In the genomic region with DNA sequence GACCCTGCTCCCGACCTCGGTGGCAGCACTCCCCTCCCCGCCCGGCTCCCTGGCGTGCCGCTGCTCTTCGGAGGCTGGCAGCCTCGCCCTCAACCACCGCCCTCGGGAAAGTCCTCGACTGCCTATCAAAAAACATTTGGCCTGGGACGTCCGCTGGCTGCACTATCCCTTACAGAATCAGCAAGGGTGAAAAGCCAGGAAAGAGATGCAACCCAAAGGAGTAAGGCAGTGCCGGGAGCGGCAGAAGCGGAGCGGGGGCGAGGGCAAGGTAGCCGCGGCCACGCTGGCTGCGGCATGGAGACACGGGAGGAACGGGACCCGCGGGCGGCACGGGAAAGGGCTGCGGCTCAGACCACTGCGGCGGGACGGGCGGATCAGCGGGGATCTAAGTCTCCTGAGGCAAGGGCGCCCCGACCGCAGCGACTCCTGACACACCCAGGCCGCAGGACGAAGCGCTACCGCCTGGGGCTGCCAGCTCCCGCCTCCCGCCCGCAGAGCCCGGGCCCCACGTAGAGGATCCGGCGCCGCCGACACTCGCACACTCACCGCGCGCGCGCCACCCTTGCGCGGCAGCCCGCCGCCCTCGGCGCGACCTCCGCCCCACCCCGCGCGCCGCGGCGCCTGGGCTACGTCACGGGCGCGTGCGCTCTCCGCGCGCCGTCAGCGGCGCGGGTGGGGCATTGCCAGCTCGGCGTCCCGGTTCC, we compare ENCODE assay signal across 1 cellular context.
TF ChIP-seq lines count a peak whose summit lies in the region.

A gene with protein sequence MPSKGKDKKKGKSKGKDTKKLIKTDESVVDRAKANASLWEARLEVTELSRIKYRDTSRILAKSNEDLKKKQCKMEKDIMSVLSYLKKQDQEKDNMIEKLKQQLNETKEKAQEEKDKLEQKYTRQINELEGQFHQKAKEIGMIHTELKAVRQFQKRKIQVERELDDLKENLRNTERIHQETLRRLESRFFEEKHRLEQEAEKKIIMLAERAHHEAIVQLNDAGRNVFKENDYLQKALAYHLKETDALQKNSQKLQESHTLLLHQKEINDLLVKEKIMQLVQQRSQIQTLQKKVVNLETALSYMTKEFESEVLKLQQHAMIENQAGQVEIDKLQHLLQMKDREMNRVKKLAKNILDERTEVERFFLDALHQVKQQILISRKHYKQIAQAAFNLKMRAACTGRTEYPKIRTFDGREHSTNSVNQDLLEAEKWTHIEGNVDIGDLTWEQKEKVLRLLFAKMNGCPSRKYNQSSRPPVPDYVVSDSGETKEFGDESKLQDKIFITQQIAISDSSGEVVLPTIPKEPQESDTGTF (plus strand): TSS at position 646 of the 704 bp plus-strand sequence. CDS start 130 bp downstream, outside the sequence.
A gene with protein sequence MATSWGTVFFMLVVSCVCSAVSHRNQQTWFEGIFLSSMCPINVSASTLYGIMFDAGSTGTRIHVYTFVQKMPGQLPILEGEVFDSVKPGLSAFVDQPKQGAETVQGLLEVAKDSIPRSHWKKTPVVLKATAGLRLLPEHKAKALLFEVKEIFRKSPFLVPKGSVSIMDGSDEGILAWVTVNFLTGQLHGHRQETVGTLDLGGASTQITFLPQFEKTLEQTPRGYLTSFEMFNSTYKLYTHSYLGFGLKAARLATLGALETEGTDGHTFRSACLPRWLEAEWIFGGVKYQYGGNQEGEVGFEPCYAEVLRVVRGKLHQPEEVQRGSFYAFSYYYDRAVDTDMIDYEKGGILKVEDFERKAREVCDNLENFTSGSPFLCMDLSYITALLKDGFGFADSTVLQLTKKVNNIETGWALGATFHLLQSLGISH (minus strand): TSS at position 585 of the 704 bp plus-strand sequence. CDS start 31,186 bp downstream, outside the sequence.

TF ChIP-seq in HEK293, 187 proteins besides CTCF, POLR2A, EP300 and RAD21 (continued from another document and continues in another):
- TF ChIP-seq, protein P1, sequence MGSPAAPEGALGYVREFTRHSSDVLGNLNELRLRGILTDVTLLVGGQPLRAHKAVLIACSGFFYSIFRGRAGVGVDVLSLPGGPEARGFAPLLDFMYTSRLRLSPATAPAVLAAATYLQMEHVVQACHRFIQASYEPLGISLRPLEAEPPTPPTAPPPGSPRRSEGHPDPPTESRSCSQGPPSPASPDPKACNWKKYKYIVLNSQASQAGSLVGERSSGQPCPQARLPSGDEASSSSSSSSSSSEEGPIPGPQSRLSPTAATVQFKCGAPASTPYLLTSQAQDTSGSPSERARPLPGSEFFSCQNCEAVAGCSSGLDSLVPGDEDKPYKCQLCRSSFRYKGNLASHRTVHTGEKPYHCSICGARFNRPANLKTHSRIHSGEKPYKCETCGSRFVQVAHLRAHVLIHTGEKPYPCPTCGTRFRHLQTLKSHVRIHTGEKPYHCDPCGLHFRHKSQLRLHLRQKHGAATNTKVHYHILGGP (tag by site-specific recombination; IDR thresholded peaks at IDR 0.05) = no peak
- TF ChIP-seq ZNF658 (tag by site-specific recombination; IDR thresholded peaks at IDR 0.05) (no peak), ZNF211 (tag by site-specific recombination; IDR thresholded peaks at IDR 0.05; ENCODE audit: low read depth) (no peak), ZBTB7A (tag by site-specific recombination; IDR thresholded peaks at IDR 0.05; ENCODE audit: low read depth) (peak; percentile 41; the same call in 1 of the 2 replicates), ZSCAN16 (tag by site-specific recombination; IDR thresholded peaks at IDR 0.05) (no peak), ZNF843 (tag by site-specific recombination; IDR thresholded peaks at IDR 0.05) (0 out of 2 replicates have a peak, but pooled peaks have one; percentile 19), ZNF266 (tag by site-specific recombination; IDR thresholded peaks at IDR 0.05; ENCODE audit: low read depth) (no peak), ZNF138 (tag by site-specific recombination; IDR thresholded peaks at IDR 0.05; ENCODE audit: borderline replicate concordance) (no peak), ZNF239 (tag by site-specific recombination; IDR thresholded peaks at IDR 0.05) (no peak), ZNF311 (tag by site-specific recombination; IDR thresholded peaks at IDR 0.05; ENCODE audit: borderline replicate concordance) (no peak), EGR2 (tag by site-specific recombination; IDR thresholded peaks at IDR 0.05; ENCODE audit: low read depth) (peak; percentile 51), ZNF677 (tag by site-specific recombination; IDR thresholded peaks at IDR 0.05) (no peak), ZNF433 (tag by site-specific recombination; IDR thresholded peaks at IDR 0.05; ENCODE audit: low read depth) (no peak), ZNF184 (tag by site-specific recombination; IDR thresholded peaks at IDR 0.05) (no peak), ZNF48 (tag by site-specific recombination; IDR thresholded peaks at IDR 0.05) (no peak), ZNF174 (tag by site-specific recombination; IDR thresholded peaks at IDR 0.05) (no peak), ZNF560 (tag by site-specific recombination; IDR thresholded peaks at IDR 0.05; ENCODE audit: borderline replicate concordance) (no peak), MZF1 (tag by site-specific recombination; IDR thresholded peaks at IDR 0.05; ENCODE audit: borderline replicate concordance) (no peak), ZNF624 (tag by site-specific recombination; IDR thresholded peaks at IDR 0.05) (no peak), HOXD13 (CRISPR knock-in tag; IDR thresholded peaks at IDR 0.05; ENCODE audit: borderline replicate concordance) (no peak), ZNF548 (tag by site-specific recombination; IDR thresholded peaks at IDR 0.05) (no peak), ZNF792 (tag by site-specific recombination; IDR thresholded peaks at IDR 0.05) (no peak), SETDB1 (IDR thresholded peaks at IDR 0.05; ENCODE audit: insufficient read length, low read length) (no peak), ZNF549 (tag by site-specific recombination; IDR thresholded peaks at IDR 0.05) (no peak), ZNF521 (tag by site-specific recombination; IDR thresholded peaks at IDR 0.05) (no peak)
- TF ChIP-seq, protein P2, sequence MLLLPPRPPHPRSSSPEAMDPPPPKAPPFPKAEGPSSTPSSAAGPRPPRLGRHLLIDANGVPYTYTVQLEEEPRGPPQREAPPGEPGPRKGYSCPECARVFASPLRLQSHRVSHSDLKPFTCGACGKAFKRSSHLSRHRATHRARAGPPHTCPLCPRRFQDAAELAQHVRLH (tag by site-specific recombination; IDR thresholded peaks at IDR 0.05) = no peak
- TF ChIP-seq, protein P3, sequence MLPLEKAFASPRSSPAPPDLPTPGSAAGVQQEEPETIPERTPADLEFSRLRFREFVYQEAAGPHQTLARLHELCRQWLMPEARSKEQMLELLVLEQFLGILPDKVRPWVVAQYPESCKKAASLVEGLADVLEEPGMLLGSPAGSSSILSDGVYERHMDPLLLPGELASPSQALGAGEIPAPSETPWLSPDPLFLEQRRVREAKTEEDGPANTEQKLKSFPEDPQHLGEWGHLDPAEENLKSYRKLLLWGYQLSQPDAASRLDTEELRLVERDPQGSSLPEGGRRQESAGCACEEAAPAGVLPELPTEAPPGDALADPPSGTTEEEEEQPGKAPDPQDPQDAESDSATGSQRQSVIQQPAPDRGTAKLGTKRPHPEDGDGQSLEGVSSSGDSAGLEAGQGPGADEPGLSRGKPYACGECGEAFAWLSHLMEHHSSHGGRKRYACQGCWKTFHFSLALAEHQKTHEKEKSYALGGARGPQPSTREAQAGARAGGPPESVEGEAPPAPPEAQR (tag by site-specific recombination; IDR thresholded peaks at IDR 0.05) = no peak
- TF ChIP-seq, protein P4, sequence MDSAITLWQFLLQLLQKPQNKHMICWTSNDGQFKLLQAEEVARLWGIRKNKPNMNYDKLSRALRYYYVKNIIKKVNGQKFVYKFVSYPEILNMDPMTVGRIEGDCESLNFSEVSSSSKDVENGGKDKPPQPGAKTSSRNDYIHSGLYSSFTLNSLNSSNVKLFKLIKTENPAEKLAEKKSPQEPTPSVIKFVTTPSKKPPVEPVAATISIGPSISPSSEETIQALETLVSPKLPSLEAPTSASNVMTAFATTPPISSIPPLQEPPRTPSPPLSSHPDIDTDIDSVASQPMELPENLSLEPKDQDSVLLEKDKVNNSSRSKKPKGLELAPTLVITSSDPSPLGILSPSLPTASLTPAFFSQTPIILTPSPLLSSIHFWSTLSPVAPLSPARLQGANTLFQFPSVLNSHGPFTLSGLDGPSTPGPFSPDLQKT (IDR thresholded peaks at IDR 0.05; ENCODE audit: borderline replicate concordance, low read depth, low read length) = no peak
- TF ChIP-seq, protein P5, sequence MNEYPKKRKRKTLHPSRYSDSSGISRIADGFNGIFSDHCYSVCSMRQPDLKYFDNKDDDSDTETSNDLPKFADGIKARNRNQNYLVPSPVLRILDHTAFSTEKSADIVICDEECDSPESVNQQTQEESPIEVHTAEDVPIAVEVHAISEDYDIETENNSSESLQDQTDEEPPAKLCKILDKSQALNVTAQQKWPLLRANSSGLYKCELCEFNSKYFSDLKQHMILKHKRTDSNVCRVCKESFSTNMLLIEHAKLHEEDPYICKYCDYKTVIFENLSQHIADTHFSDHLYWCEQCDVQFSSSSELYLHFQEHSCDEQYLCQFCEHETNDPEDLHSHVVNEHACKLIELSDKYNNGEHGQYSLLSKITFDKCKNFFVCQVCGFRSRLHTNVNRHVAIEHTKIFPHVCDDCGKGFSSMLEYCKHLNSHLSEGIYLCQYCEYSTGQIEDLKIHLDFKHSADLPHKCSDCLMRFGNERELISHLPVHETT (tag by site-specific recombination; IDR thresholded peaks at IDR 0.05) = no peak; the same call in 1 of the 2 replicates
- TF ChIP-seq, protein P6, sequence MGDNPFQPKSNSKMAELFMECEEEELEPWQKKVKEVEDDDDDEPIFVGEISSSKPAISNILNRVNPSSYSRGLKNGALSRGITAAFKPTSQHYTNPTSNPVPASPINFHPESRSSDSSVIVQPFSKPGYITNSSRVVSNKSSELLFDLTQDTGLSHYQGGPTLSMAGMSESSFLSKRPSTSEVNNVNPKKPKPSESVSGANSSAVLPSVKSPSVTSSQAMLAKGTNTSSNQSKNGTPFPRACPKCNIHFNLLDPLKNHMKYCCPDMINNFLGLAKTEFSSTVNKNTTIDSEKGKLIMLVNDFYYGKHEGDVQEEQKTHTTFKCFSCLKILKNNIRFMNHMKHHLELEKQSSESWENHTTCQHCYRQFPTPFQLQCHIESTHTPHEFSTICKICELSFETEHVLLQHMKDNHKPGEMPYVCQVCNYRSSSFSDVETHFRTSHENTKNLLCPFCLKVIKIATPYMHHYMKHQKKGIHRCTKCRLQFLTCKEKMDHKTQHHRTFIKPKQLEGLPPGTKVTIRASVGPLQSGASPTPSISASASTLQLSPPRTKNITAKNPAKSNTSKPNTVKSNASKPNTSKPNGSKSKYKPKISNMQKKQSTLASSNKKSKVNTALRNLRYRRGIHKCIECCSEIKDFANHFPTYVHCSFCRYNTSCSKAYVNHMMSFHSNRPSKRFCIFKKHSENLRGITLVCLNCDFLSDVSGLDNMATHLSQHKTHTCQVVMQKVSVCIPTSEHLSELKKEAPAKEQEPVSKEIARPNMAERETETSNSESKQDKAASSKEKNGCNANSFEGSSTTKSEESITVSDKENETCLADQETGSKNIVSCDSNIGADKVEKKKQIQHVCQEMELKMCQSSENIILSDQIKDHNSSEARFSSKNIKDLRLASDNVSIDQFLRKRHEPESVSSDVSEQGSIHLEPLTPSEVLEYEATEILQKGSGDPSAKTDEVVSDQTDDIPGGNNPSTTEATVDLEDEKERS (tag by site-specific recombination; IDR thresholded peaks at IDR 0.05) = no peak
- TF ChIP-seq, protein P7, sequence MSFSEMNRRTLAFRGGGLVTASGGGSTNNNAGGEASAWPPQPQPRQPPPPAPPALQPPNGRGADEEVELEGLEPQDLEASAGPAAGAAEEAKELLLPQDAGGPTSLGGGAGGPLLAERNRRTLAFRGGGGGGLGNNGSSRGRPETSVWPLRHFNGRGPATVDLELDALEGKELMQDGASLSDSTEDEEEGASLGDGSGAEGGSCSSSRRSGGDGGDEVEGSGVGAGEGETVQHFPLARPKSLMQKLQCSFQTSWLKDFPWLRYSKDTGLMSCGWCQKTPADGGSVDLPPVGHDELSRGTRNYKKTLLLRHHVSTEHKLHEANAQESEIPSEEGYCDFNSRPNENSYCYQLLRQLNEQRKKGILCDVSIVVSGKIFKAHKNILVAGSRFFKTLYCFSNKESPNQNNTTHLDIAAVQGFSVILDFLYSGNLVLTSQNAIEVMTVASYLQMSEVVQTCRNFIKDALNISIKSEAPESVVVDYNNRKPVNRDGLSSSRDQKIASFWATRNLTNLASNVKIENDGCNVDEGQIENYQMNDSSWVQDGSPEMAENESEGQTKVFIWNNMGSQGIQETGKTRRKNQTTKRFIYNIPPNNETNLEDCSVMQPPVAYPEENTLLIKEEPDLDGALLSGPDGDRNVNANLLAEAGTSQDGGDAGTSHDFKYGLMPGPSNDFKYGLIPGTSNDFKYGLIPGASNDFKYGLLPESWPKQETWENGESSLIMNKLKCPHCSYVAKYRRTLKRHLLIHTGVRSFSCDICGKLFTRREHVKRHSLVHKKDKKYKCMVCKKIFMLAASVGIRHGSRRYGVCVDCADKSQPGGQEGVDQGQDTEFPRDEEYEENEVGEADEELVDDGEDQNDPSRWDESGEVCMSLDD (tag by site-specific recombination; IDR thresholded peaks at IDR 0.05) = no peak
- TF ChIP-seq, protein P8, sequence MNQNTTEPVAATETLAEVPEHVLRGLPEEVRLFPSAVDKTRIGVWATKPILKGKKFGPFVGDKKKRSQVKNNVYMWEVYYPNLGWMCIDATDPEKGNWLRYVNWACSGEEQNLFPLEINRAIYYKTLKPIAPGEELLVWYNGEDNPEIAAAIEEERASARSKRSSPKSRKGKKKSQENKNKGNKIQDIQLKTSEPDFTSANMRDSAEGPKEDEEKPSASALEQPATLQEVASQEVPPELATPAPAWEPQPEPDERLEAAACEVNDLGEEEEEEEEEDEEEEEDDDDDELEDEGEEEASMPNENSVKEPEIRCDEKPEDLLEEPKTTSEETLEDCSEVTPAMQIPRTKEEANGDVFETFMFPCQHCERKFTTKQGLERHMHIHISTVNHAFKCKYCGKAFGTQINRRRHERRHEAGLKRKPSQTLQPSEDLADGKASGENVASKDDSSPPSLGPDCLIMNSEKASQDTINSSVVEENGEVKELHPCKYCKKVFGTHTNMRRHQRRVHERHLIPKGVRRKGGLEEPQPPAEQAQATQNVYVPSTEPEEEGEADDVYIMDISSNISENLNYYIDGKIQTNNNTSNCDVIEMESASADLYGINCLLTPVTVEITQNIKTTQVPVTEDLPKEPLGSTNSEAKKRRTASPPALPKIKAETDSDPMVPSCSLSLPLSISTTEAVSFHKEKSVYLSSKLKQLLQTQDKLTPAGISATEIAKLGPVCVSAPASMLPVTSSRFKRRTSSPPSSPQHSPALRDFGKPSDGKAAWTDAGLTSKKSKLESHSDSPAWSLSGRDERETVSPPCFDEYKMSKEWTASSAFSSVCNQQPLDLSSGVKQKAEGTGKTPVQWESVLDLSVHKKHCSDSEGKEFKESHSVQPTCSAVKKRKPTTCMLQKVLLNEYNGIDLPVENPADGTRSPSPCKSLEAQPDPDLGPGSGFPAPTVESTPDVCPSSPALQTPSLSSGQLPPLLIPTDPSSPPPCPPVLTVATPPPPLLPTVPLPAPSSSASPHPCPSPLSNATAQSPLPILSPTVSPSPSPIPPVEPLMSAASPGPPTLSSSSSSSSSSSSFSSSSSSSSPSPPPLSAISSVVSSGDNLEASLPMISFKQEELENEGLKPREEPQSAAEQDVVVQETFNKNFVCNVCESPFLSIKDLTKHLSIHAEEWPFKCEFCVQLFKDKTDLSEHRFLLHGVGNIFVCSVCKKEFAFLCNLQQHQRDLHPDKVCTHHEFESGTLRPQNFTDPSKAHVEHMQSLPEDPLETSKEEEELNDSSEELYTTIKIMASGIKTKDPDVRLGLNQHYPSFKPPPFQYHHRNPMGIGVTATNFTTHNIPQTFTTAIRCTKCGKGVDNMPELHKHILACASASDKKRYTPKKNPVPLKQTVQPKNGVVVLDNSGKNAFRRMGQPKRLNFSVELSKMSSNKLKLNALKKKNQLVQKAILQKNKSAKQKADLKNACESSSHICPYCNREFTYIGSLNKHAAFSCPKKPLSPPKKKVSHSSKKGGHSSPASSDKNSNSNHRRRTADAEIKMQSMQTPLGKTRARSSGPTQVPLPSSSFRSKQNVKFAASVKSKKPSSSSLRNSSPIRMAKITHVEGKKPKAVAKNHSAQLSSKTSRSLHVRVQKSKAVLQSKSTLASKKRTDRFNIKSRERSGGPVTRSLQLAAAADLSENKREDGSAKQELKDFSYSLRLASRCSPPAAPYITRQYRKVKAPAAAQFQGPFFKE (tag by site-specific recombination; IDR thresholded peaks at IDR 0.05; ENCODE audit: borderline replicate concordance) = no peak
